In genomic region chr12:53184828-53185227, GRCh38 we compare ENCODE assay signal across 24 cellular contexts. TPM values are rescaled to one million over a fixed set of nuclear protein-coding genes. Genes with fewer than 3 reads are reported as not detected.
DNase-seq lines count a peak whose midpoint lies in the region; ATAC-seq, FAIRE-seq and TF ChIP-seq lines count a peak whose summit lies in the region.
"Had no signal": no experiment of that assay in that cellular context is flagged by ENCODE, and none has a peak within 500 bp of the region (broad histone marks: within the 10 kb centered on the region; RNA-seq: fewer than 3 reads in every experiment).

No MANE protein-coding gene starts in this region.

- peaks cover 65% of the 10 kb centered on the region for H3K36me3 Mint-ChIP-seq in T-helper 1 cell treated with Interleukin-12 subunit alpha and Interleukin-12 subunit beta and Interleukin-4 antibody, amounts not matched to agents 30 μg/mL and 1 μg/mL, for 36 hours (ENCODE audit: low read depth)
- peaks cover 59% of the 10 kb centered on the region for H3K36me3 Mint-ChIP-seq in brain

- H3K4me3 Mint-ChIP-seq in T-helper 1 cell treated with Interleukin-12 subunit alpha and Interleukin-12 subunit beta and Interleukin-4 antibody, amounts not matched to agents 30 μg/mL and 1 μg/mL, for 36 hours, result no peak overlapping the region
- H3K4me3 Mint-ChIP-seq in stimulated activated naive CD8-positive, alpha-beta T cell treated with anti-CD3 and anti-CD28 coated beads, Interleukin-15, amount 100 ng/mL, for 72 hours, result no peak overlapping the region
- H3K4me3 Mint-ChIP-seq in brain, result peak overlapping the region in 1 of 5 experiments; percentile 1
- H3K4me3 Mint-ChIP-seq: GM23338 had no signal

- no peaks in the 10 kb centered on the region for H3K27me3 Mint-ChIP-seq in T-helper 1 cell treated with Interleukin-12 subunit alpha and Interleukin-12 subunit beta and Interleukin-4 antibody, amounts not matched to agents 30 μg/mL and 1 μg/mL, for 36 hours (ENCODE audit: low read depth)
- no peaks in the 10 kb centered on the region for H3K27me3 Mint-ChIP-seq in stimulated activated naive CD8-positive, alpha-beta T cell treated with anti-CD3 and anti-CD28 coated beads, Interleukin-15, amount 100 ng/mL, for 72 hours
- H3K27me3 Mint-ChIP-seq in brain, result peaks cover 6% of the 10 kb centered on the region

- no peaks in the 10 kb centered on the region for H3K9me3 Mint-ChIP-seq in T-helper 1 cell treated with Interleukin-12 subunit alpha and Interleukin-12 subunit beta and Interleukin-4 antibody, amounts not matched to agents 30 μg/mL and 1 μg/mL, for 36 hours
- no peaks in the 10 kb centered on the region for H3K9me3 Mint-ChIP-seq in stimulated activated naive CD8-positive, alpha-beta T cell treated with anti-CD3 and anti-CD28 coated beads, Interleukin-15, amount 100 ng/mL, for 72 hours
- peaks cover 0 to 3% (median 0%) of the 10 kb centered on the region in 5 experiments for H3K9me3 Mint-ChIP-seq in brain
- H3K9me3 Mint-ChIP-seq: GM23338 had no signal

- no peak for ATAC-seq in stimulated activated naive CD8-positive, alpha-beta T cell treated with anti-CD3 and anti-CD28 coated beads, Interleukin-15, amount 100 ng/mL, for 72 hours
- no peak for ATAC-seq in stimulated activated naive CD8-positive, alpha-beta T cell treated with anti-CD3 and anti-CD28 coated beads, Interleukin-15, Interleukin-2, amounts not matched to agents 100 U/mL and 50 U/mL, for 24 hours
- ATAC-seq in HG02884 (IDR thresholded peaks at IDR 0.05; ENCODE audit: unreplicated experiment) (no peak), HG03457 (IDR thresholded peaks at IDR 0.05; ENCODE audit: unreplicated experiment) (no peak)
- ATAC-seq: GM23338, SK-N-SH treated with all-trans-retinoic acid at 6 μM for 48 hours had no signal

- no peak for FAIRE-seq in frontal cortex (lab: Jason Lieb, UNC)
- FAIRE-seq: colon, endometrium had no signal

- TF ChIP-seq CTCF in brain (conservative IDR thresholded peaks at IDR 0.05), result no peak

- peak overlapping the region; percentile 11 for H3K27ac Mint-ChIP-seq in T-helper 1 cell treated with Interleukin-12 subunit alpha and Interleukin-12 subunit beta and Interleukin-4 antibody, amounts not matched to agents 30 μg/mL and 1 μg/mL, for 36 hours
- H3K27ac Mint-ChIP-seq in stimulated activated naive CD8-positive, alpha-beta T cell treated with anti-CD3 and anti-CD28 coated beads, Interleukin-15, amount 100 ng/mL, for 72 hours, result peak overlapping the region; percentile 50 to 59
- peak overlapping the region in 4 of 5 experiments; percentile 14 to 44 (median 32) for H3K27ac Mint-ChIP-seq in brain
- H3K27ac Mint-ChIP-seq: GM23338 had no signal

- peaks cover 35% of the 10 kb centered on the region for H3K4me1 Mint-ChIP-seq in T-helper 1 cell treated with Interleukin-12 subunit alpha and Interleukin-12 subunit beta and Interleukin-4 antibody, amounts not matched to agents 30 μg/mL and 1 μg/mL, for 36 hours (ENCODE audit: low read depth)
- H3K4me1 Mint-ChIP-seq in stimulated activated naive CD8-positive, alpha-beta T cell treated with anti-CD3 and anti-CD28 coated beads, Interleukin-15, amount 100 ng/mL, for 72 hours, result peaks cover 49% of the 10 kb centered on the region
- H3K4me1 Mint-ChIP-seq in brain, result peaks cover 51% of the 10 kb centered on the region

- DNase-seq in T-helper 1 cell, result no peak
- DNase-seq in stimulated activated naive CD8-positive, alpha-beta T cell treated with anti-CD3 and anti-CD28 coated beads, Interleukin-15, amount 100 ng/mL, for 72 hours, result no peak
- DNase-seq in stimulated activated naive CD8-positive, alpha-beta T cell treated with anti-CD3 and anti-CD28 coated beads, Interleukin-15, Interleukin-2, amounts not matched to agents 100 U/mL and 50 U/mL, for 24 hours, result no peak
- DNase-seq in frontal cortex (ENCODE audit: low spot score in 2 of 2), result no peak
- DNase-seq: activated CD4-positive, CD25-positive, alpha-beta regulatory T cell; Calu3; Karpas-422; mesendoderm; NCI-H1048; NCI-H187; NCI-H69; retina; RPMI8226; stimulated activated CD4-positive, alpha-beta T cell treated with anti-CD3 and anti-CD28 coated beads, Interleukin-4, amount 100 ng/mL, for 1 hour; stomach; T1000 had no signal

RNA-seq across cellular contexts. Expression of gene CSAD, which starts 4.1 kb away (rescaled TPM):
- 2.6 TPM for polyA plus RNA-seq in brain (ENCODE audit: insufficient read depth, low read depth, low replicate concordance)
- 11.8 TPM for total RNA-seq in frontal cortex

RNA-seq across cellular contexts. Expression of gene ZNF740, which starts 4.3 kb away (rescaled TPM):
- 11.0 TPM for polyA plus RNA-seq in brain (ENCODE audit: insufficient read depth, low read depth, low replicate concordance)
- 17.1 TPM for total RNA-seq in frontal cortex

RNA-seq across cellular contexts. Expression of gene ITGB7, which starts 22.2 kb away (rescaled TPM):
- polyA plus RNA-seq in brain (ENCODE audit: insufficient read depth, low read depth, low replicate concordance), result 0.39 TPM
- total RNA-seq in frontal cortex, result not detected
- total RNA-seq: GM23338 had no signal

RNA-seq across cellular contexts. Expression of gene RARG, which starts 47.2 kb away (rescaled TPM):
- 4.1 TPM for polyA plus RNA-seq in brain (ENCODE audit: insufficient read depth, low read depth, low replicate concordance)
- 1.6 TPM for total RNA-seq in frontal cortex
